Comparison of ENCODE assay signal across 19 cellular contexts in the genomic region with DNA sequence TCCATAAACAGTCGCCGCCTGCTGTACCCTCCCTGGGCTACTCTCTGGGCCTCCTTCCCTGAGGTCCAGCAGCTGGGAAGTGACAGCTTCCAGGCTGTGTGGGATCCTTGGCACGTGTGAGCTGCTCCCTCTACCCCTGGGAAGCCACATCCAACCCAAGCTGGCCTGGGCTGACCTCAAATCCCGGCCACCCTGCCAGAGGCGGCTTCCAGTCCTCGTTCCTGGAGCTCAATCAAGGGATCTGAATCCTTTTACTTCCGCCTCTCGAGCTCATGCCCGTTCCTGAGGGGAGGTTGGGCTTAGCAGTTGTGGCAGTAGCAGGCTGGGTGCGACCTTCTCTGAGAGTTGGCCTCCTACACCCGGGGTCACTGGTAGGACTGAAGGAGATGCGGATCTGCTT.
DNase-seq lines count a peak whose midpoint lies in the region; ATAC-seq lines count a peak whose summit lies in the region.
"Had no signal": no experiment of that assay in that cellular context is flagged by ENCODE, and none has a peak within 500 bp of the region (broad histone marks: within the 10 kb centered on the region; RNA-seq: fewer than 3 reads in every experiment).

No MANE protein-coding gene starts in this region.

- DNase-seq in cardiac septum (ENCODE audit: low spot score): peak; percentile 39
- DNase-seq in Right ventricle myocardium inferior (ENCODE audit: missing footprints): no peak
- DNase-seq in left colon: peak; percentile 3 to 18
- peak; percentile 69 for DNase-seq in posterior vena cava (ENCODE audit: low spot score)
- no peak for DNase-seq in kidney tubule cell (ENCODE audit: low spot score)
- DNase-seq in stimulated activated CD8-positive, alpha-beta memory T cell treated with anti-CD3 and anti-CD28 coated beads, Interleukin-4, amount 100 ng/mL, for 48 hours: no peak
- no peak for DNase-seq in A172 (ENCODE audit: low spot score)
- DNase-seq: CD4-positive, alpha-beta memory T cell; GF-D8; HCEC 1CT; Karpas-422; NCI-H1417 treated with DMSO at 0.1 percent for 48 hours; NCI-H1930; NCI-H226; NCI-H524; NCI-H82; OCI-M1; RPMI8226 had no signal

- ATAC-seq in Right ventricle myocardium inferior (no peak), left colon (no peak), GM21786 (IDR thresholded peaks at IDR 0.05; ENCODE audit: unreplicated experiment) (no peak)

- intact Hi-C loops in cardiac septum (cut with DNase I): no loop called here
- intact Hi-C loops in Right ventricle myocardium inferior (cut with DNase I): no loop called here
- intact Hi-C loops in left colon (cut with DNase I, micrococcal nuclease): no loop called here
- intact Hi-C loops in posterior vena cava (cut with DNase I): no loop called here

Comparison
In these comparisons a context has a peak if more than half of its experiments do, and no peak if none do; other contexts are left out.
1. DNase-seq: peak in cardiac septum (single experiment), left colon (2 of 2) and posterior vena cava (single experiment); none in Right ventricle myocardium inferior (single experiment), kidney tubule cell (single experiment), stimulated activated CD8-positive, alpha-beta memory T cell treated with anti-CD3 and anti-CD28 coated beads, Interleukin-4, amount 100 ng/mL, for 48 hours (single experiment) and A172 (single experiment).